ENCODE assay signal across 8 cellular contexts in the genomic region with DNA sequence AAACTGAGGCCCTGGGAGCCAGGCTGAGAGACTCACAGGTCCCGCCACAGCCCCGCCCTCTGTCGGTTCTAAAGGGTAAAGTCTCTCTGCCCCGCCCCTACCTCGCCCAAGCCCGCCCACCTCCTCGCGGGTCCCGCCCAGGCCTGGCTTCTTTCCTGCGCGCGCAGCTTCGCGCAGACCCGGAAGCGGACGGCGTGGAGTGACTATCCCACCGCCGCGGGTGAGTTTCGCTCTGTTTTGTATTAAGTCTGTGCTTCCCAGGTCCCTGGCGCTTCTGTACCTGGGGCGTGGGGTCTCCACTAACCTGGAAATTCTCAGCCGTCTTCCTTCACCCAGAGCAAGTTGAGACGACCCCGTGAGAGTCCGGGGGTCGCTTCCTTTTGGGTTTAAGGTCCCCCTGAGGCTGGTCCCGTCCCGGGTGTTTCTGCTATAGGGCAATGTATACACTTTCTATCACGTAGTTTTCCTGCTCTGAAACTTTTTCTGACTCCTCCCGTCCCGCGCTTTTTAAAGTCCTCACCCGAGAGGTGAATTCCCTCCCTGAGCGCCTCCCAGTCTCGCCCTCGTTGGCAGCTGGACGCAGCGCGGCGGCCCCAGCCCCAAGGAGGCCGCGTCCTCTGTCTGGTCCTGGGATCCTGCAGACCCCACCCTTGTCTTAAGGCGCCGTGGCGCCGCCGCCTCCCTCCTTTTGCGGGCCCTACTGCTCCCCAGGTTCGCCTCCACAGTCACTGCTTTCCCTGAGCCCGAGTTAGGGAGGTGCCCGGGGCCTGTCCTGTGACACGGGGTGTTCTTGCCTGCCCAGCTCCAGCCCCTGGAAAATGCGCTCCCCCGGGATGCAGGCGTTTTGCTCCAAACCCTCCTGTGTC. TPM values are rescaled to one million over a fixed set of nuclear protein-coding genes. Genes with fewer than 3 reads are reported as not detected.
DNase-seq lines count a peak whose midpoint lies in the region; ATAC-seq and TF ChIP-seq lines count a peak whose summit lies in the region.

Gene ZNF765, plus strand, starts transcription at position 176 of the 866 bp plus-strand sequence. CDS start 2,867 bp downstream, outside the sequence.

- TF ChIP-seq CTCF in GM23338 (conservative IDR thresholded peaks at IDR 0.05; ENCODE audit: low read depth in 2 of 2) = peak; percentile 32 to 50; a peak in 2 of 4 replicates
- peak; percentile 56 for TF ChIP-seq CTCF in RWPE1 (conservative IDR thresholded peaks at IDR 0.05; ENCODE audit: low read depth)
- peak; percentile 60 for TF ChIP-seq CTCF in fibroblast of villous mesenchyme (IDR thresholded peaks at IDR 0.05; ENCODE audit: insufficient read depth, low read depth, low read length)
- TF ChIP-seq CTCF in neural cell (IDR thresholded peaks at IDR 0.05; ENCODE audit: poor library complexity, severe bottlenecking) = peak; percentile 74

- H3K4me3 ChIP-seq in GM23338 (peak within 1 kb of the TSS; percentile 97), fibroblast of villous mesenchyme (ENCODE audit: low read depth, low read length) (peak within 1 kb of the TSS; percentile 93), neural cell (ENCODE audit: low read length) (peak within 1 kb of the TSS; percentile 82)

- peak within 1 kb of the TSS; percentile 29 for H2AFZ ChIP-seq in GM23338
- peak within 1 kb of the TSS; percentile 65 for H2AFZ ChIP-seq in neural cell (ENCODE audit: low read depth, low read length)

- H4K20me1 ChIP-seq in GM23338 (replicated peaks; ENCODE audit: insufficient read depth) = peaks cover 9% of the 10 kb centered on the region; the same call in 1 of the 2 replicates
- H4K20me1 ChIP-seq in neural cell (ENCODE audit: insufficient read depth) = no peaks in the 10 kb centered on the region

- H3K9ac ChIP-seq in neural cell (ENCODE audit: low read length) = peak within 1 kb of the TSS; percentile 58

- CTCF ChIA-PET in RWPE1 (lab: Yijun Ruan, JAX) = interaction anchor here (0.6 kb wide), 1 partner anchor 98 kb away, joined by 3 read pairs; no protein-coding TSS in a partner anchor

- H3K9me3 ChIP-seq in neural cell (ENCODE audit: low read length) = no peaks in the 10 kb centered on the region

- H3K27ac ChIP-seq in GM23338 (ENCODE audit: low read depth) = peak within 1 kb of the TSS; percentile 89
- peak within 1 kb of the TSS; percentile 88 for H3K27ac ChIP-seq in RWPE1
- H3K27ac ChIP-seq in neural cell (ENCODE audit: low read length) = peak within 1 kb of the TSS; percentile 19

- peaks cover 20% of the 10 kb centered on the region for H3K27me3 Mint-ChIP-seq in GM23338 (ENCODE audit: insufficient read depth, low read depth, poor library complexity)
- H3K27me3 Mint-ChIP-seq in stimulated activated naive CD8-positive, alpha-beta T cell treated with anti-CD3 and anti-CD28 coated beads, Interleukin-15, amount 100 ng/mL, for 72 hours = no peaks in the 10 kb centered on the region

- TF ChIP-seq EP300 in neural cell (conservative IDR thresholded peaks at IDR 0.05; ENCODE audit: poor library complexity, severe bottlenecking) = no peak

- peaks cover 25% of the 10 kb centered on the region for H3K4me1 Mint-ChIP-seq in GM23338
- peaks cover 30% of the 10 kb centered on the region for H3K4me1 Mint-ChIP-seq in stimulated activated naive CD8-positive, alpha-beta T cell treated with anti-CD3 and anti-CD28 coated beads, Interleukin-15, amount 100 ng/mL, for 72 hours

- POLR2A ChIA-PET in RWPE1 (lab: Yijun Ruan, JAX; ENCODE audit: low non-redundant PET) = interaction anchor here (0.6 kb wide), 1 partner anchor 1651 kb away, joined by 4 read pairs; no protein-coding TSS in a partner anchor

- H3K36me3 Mint-ChIP-seq in GM23338 (ENCODE audit: low read depth) = peaks cover 11% of the 10 kb centered on the region

- H3K4me2 ChIP-seq in GM23338 (peak within 1 kb of the TSS; percentile 100), neural cell (ENCODE audit: low read length) (peak within 1 kb of the TSS; percentile 91)

- peaks cover 37% of the 10 kb centered on the region for H3K4me1 ChIP-seq in GM23338 (ENCODE audit: insufficient read depth)

- H3K36me3 ChIP-seq in GM23338 (ENCODE audit: insufficient read depth) = peaks cover 9% of the 10 kb centered on the region; the same call in 1 of the 2 replicates
- no peaks in the 10 kb centered on the region for H3K36me3 ChIP-seq in neural cell (ENCODE audit: insufficient read depth, low read length)

- H3K27ac Mint-ChIP-seq in GM23338 = peak within 1 kb of the TSS; percentile 90
- peak within 1 kb of the TSS; percentile 93 to 96 for H3K27ac Mint-ChIP-seq in stimulated activated naive CD8-positive, alpha-beta T cell treated with anti-CD3 and anti-CD28 coated beads, Interleukin-15, amount 100 ng/mL, for 72 hours

- H3K27me3 ChIP-seq in GM23338 (ENCODE audit: insufficient read depth) = no peaks in the 10 kb centered on the region
- H3K27me3 ChIP-seq in neural cell (ENCODE audit: insufficient read depth, low read depth, low read length) = no peaks in the 10 kb centered on the region

- ATAC-seq in GM23338 = peak; percentile 81
- peak; percentile 99 for ATAC-seq in stimulated activated naive CD8-positive, alpha-beta T cell treated with anti-CD3 and anti-CD28 coated beads, Interleukin-15, amount 100 ng/mL, for 72 hours

- H3K79me2 ChIP-seq in GM23338 (replicated peaks; ENCODE audit: insufficient read depth) (peaks cover 15% of the 10 kb centered on the region), neural cell (replicated peaks; ENCODE audit: insufficient read depth, low read length) (no peaks in the 10 kb centered on the region)

- H3K9me2 ChIP-seq in GM23338 (ENCODE audit: insufficient read depth) (peaks cover 3% of the 10 kb centered on the region; the same call in 1 of the 2 replicates), neural cell (ENCODE audit: insufficient read depth, low read length) (no peaks in the 10 kb centered on the region)

- H3K9me3 Mint-ChIP-seq in GM23338 = no peaks in the 10 kb centered on the region
- H3K9me3 Mint-ChIP-seq in stimulated activated naive CD8-positive, alpha-beta T cell treated with anti-CD3 and anti-CD28 coated beads, Interleukin-15, amount 100 ng/mL, for 72 hours = peaks cover 7 to 17% of the 10 kb centered on the region in 2 donors

- peak; percentile 93 for DNase-seq in EL
- peak; percentile 98 for DNase-seq in GM23338 (ENCODE audit: low spot score)
- DNase-seq in LoVo (ENCODE audit: low spot score) = peak; percentile 90
- DNase-seq in RWPE1 (ENCODE audit: low spot score) = peak; percentile 89
- DNase-seq in activated effector memory CD4-positive, alpha-beta T cell treated with Interleukin-2 at 50 U/mL for 16 hours = peak; percentile 95
- peak; percentile 94 for DNase-seq in fibroblast of villous mesenchyme (ENCODE audit: low read depth)
- DNase-seq in stimulated activated naive CD8-positive, alpha-beta T cell treated with anti-CD3 and anti-CD28 coated beads, Interleukin-15, amount 100 ng/mL, for 72 hours = peak; percentile 95 to 96

- H3K4me3 Mint-ChIP-seq in GM23338 = peak within 1 kb of the TSS; percentile 98
- peak within 1 kb of the TSS; percentile 95 for H3K4me3 Mint-ChIP-seq in stimulated activated naive CD8-positive, alpha-beta T cell treated with anti-CD3 and anti-CD28 coated beads, Interleukin-15, amount 100 ng/mL, for 72 hours

- peak; percentile 48 for TF ChIP-seq RAD21 in neural cell (conservative IDR thresholded peaks at IDR 0.05)

- H3F3A ChIP-seq in GM23338 (replicated peaks; ENCODE audit: low read depth) = 0 out of 2 replicates have a peak, but pooled peaks cover 3% of the 10 kb centered on the region
- H3F3A ChIP-seq in neural cell (ENCODE audit: insufficient read depth, low read length, poor library complexity, severe bottlenecking) = no peaks in the 10 kb centered on the region

TF ChIP-seq in neural cell, 6 proteins besides CTCF, POLR2A, EP300 and RAD21:
- TF ChIP-seq REST (IDR thresholded peaks at IDR 0.05; ENCODE audit: borderline replicate concordance) (no peak), MXI1 (conservative IDR thresholded peaks at IDR 0.05; ENCODE audit: poor library complexity, severe bottlenecking) (peak; percentile 89), POLR2AphosphoS5 (IDR thresholded peaks at IDR 0.05) (peak; percentile 26), TAF1 (IDR thresholded peaks at IDR 0.05; ENCODE audit: low read depth) (no peak), EZH2 (IDR thresholded peaks at IDR 0.05; ENCODE audit: borderline replicate concordance, insufficient read depth, low read length, poor library complexity, severe bottlenecking) (no peak), SMC3 (conservative IDR thresholded peaks at IDR 0.05; ENCODE audit: poor library complexity) (peak; percentile 59)

RNA-seq across cellular contexts. Expression of gene ZNF765, which starts in this region (rescaled TPM):
- 30.0 and 33.4 TPM in 2 replicates for total RNA-seq in GM23338 (2014; rRNA removed; shearing (Covaris generic))
- polyA plus RNA-seq in GM23338 (2016; fragmentation: Nextera tagmentation; extraction: Ambion mirVana) (9.8 and 10.3 TPM in 2 replicates), neural cell (7.5 and 8.7 TPM in 2 replicates)
- total RNA-seq in fibroblast of villous mesenchyme = 9.7 and 14.2 TPM in 2 replicates
- 21.1 and 22.6 TPM in 2 replicates for polyA minus RNA-seq in neural cell

Comparison
In these comparisons a context has a peak if more than half of its experiments do, and no peak if none do; other contexts are left out.
1. Peak in every context shown above with its lines: DNase-seq, ATAC-seq, H3K4me3 ChIP-seq and H3K27ac ChIP-seq.
2. H3K27ac ChIP-seq: peak in every context shown above with its lines; median percentile 89 in GM23338; 88 in RWPE1; 19 in neural cell.